ENCODE assay signal across 11 cellular contexts in the genomic region with DNA sequence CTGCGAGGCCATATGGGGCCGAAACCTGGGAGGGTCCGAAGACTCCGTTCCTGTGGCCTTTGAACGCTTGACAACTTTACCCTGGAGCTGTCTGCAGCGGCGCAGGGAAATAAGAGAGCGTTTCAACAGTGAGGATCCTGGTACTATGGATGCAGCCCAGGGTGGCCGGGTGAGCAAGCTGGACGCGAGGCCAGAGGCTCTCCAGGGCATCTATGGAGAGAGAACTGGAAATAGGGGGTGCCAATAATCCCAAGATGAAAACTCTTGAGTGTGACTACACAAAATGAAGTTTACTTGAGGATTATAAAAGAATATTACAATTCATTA. TPM values are rescaled to one million over a fixed set of nuclear protein-coding genes. Genes with fewer than 3 reads are reported as not detected.
A peak's percentile ranks its signal among the peaks of the same experiment; 100 is the strongest.
DNase-seq lines count a peak whose midpoint lies in the region; TF ChIP-seq lines count a peak whose summit lies in the region.
"Had no signal": no experiment of that assay in that cellular context is flagged by ENCODE, and none has a peak within 500 bp of the region (broad histone marks: within the 10 kb centered on the region; RNA-seq: fewer than 3 reads in every experiment).

No MANE protein-coding gene starts in this region.

- H3K9me3 Mint-ChIP-seq in chondrocyte (ENCODE audit: low read depth) = peaks cover 33% of the 10 kb centered on the region
- H3K9me3 Mint-ChIP-seq in CD14-positive monocyte = peaks cover 6 to 38% (median 22%) of the 10 kb centered on the region in 7 donors

- TF ChIP-seq CTCF in AG10803 (conservative IDR thresholded peaks at IDR 0.05; ENCODE audit: low read length) (no peak), chondrocyte (IDR thresholded peaks at IDR 0.05) (no peak), CD14-positive monocyte (IDR thresholded peaks at IDR 0.05) (no peak)

- no peaks in the 10 kb centered on the region for H3K79me1 ChIP-seq in trophoblast cell (ENCODE audit: low read length)

- peak overlapping the region; percentile 98 for H3K4me2 ChIP-seq in trophoblast cell (ENCODE audit: low read length)

- H3K4me3 Mint-ChIP-seq in chondrocyte (ENCODE audit: unreplicated experiment) (peak overlapping the region; percentile 90), CD14-positive monocyte (peak overlapping the region in 1 of 2 donors; percentile 86)

- H4K91ac ChIP-seq in trophoblast cell (ENCODE audit: low read depth, low read length) = no peak overlapping the region

- no peak overlapping the region for H3K23ac ChIP-seq in trophoblast cell (ENCODE audit: low read length)

- H2BK5ac ChIP-seq in trophoblast cell (ENCODE audit: low read depth, low read length, poor library complexity) = no peak overlapping the region

- no peak overlapping the region for H3K27ac ChIP-seq in trophoblast cell (ENCODE audit: low read depth, low read length)

- H3K27me3 Mint-ChIP-seq in chondrocyte (ENCODE audit: low read depth) = peaks cover 29% of the 10 kb centered on the region
- peaks cover 42 to 56% (median 47%) of the 10 kb centered on the region in 3 donors for H3K27me3 Mint-ChIP-seq in CD14-positive monocyte (ENCODE audit: low read depth in 3 of 3)

- H2BK12ac ChIP-seq in trophoblast cell (ENCODE audit: low read length) = no peak overlapping the region

- no peaks in the 10 kb centered on the region for H3K9me3 ChIP-seq in trophoblast cell (ENCODE audit: insufficient read depth, low read depth, low read length)

- intact Hi-C loops in CD14-positive monocyte (cut with micrococcal nuclease) = no loop called here

- no peak overlapping the region for H2BK120ac ChIP-seq in trophoblast cell (ENCODE audit: insufficient read depth, low read length, poor library complexity)

- H3K9ac ChIP-seq in trophoblast cell (ENCODE audit: low read length) = no peak overlapping the region

- no CpG with 5 or more reads among the region's 11 CpGs for WGBS in trophoblast cell (ENCODE audit: extremely low coverage, insufficient coverage, insufficient read length)

- H3K18ac ChIP-seq in trophoblast cell (ENCODE audit: low read length) = no peak overlapping the region

- H3K27me3 ChIP-seq in trophoblast cell (ENCODE audit: insufficient read depth, low read length) = peaks cover 13% of the 10 kb centered on the region

- no peaks in the 10 kb centered on the region for H3K36me3 ChIP-seq in trophoblast cell (ENCODE audit: control insufficient read depth in 1 of 2, insufficient read depth in 2 of 2, low read length in 2 of 2)

- H4K8ac ChIP-seq in trophoblast cell (ENCODE audit: low read depth, low read length) = no peak overlapping the region

- H3K4me1 ChIP-seq in trophoblast cell (ENCODE audit: control insufficient read depth in 1 of 2, insufficient read depth in 2 of 2, low read length in 2 of 2) = peaks cover 0 to 7% of the 10 kb centered on the region in 2 experiments

- H3K36me3 Mint-ChIP-seq in chondrocyte (ENCODE audit: low read depth) = peaks cover 2% of the 10 kb centered on the region
- H3K36me3 Mint-ChIP-seq in CD14-positive monocyte = peaks cover 0 to 3% of the 10 kb centered on the region in 2 donors

- no peak overlapping the region for H4K12ac ChIP-seq in trophoblast cell (ENCODE audit: low read depth, low read length)

- no peak overlapping the region for H3K4ac ChIP-seq in trophoblast cell (ENCODE audit: low read depth, low read length)

- no peak overlapping the region for H3K27ac Mint-ChIP-seq in chondrocyte (ENCODE audit: unreplicated experiment)
- no peak overlapping the region for H3K27ac Mint-ChIP-seq in CD14-positive monocyte

- H3K79me2 ChIP-seq in trophoblast cell (ENCODE audit: control insufficient read depth, insufficient read depth, low read length, poor library complexity) = no peaks in the 10 kb centered on the region

- DNase-seq in AG10803 (ENCODE audit: low read depth) (no peak), chondrocyte (ENCODE audit: low spot score) (no peak), trophoblast cell (peak in 1 of 2 donors; percentile 9), NCI-H1105 (lab: John Stamatoyannopoulos, UW) (no peak), CD14-positive monocyte (ENCODE audit: low spot score) (no peak)
- no peak for DNase-seq in central memory CD4-positive, alpha-beta T cell
- no peak for DNase-seq in activated CD4-positive, alpha-beta T cell treated with anti-CD3 and anti-CD28 coated beads for 4 hours
- DNase-seq: activated CD8-positive, alpha-beta memory T cell treated with anti-CD3 and anti-CD28 coated beads, Interleukin-2, amount 50 U/mL, for 4 hours; PC-3; T-helper 9 cell had no signal

- peak overlapping the region; percentile 44 for H2AFZ ChIP-seq in trophoblast cell (ENCODE audit: insufficient read depth, low read length, poor library complexity)

- H3K4me1 Mint-ChIP-seq in chondrocyte (ENCODE audit: low read depth) (peaks cover 19% of the 10 kb centered on the region), CD14-positive monocyte (peaks cover 12% of the 10 kb centered on the region)

- H3K4me3 ChIP-seq in AG10803 (ENCODE audit: low read length) = peak overlapping the region; percentile 56
- H3K4me3 ChIP-seq in iPS-11a (ENCODE audit: low read depth, low read length) = peak overlapping the region; percentile 58
- H3K4me3 ChIP-seq in trophoblast cell (ENCODE audit: low read depth, low read length) = no peak overlapping the region

- H2AK5ac ChIP-seq in trophoblast cell (ENCODE audit: low read length) = no peak overlapping the region

- no peak overlapping the region for H3K14ac ChIP-seq in trophoblast cell (ENCODE audit: low read length)

RNA-seq across cellular contexts. Expression of a gene that starts 1.1 kb away (rescaled TPM):
- 0.15 to 2.7 TPM (median 1.8 TPM) in 3 replicates for total RNA-seq in chondrocyte
- polyA plus RNA-seq in trophoblast cell (2013) = 0.01 and 0.07 TPM in 2 replicates
- not detected for polyA plus RNA-seq in CD14-positive monocyte
